Comparison of ENCODE assay signal across 7 cellular contexts in the genomic region with DNA sequence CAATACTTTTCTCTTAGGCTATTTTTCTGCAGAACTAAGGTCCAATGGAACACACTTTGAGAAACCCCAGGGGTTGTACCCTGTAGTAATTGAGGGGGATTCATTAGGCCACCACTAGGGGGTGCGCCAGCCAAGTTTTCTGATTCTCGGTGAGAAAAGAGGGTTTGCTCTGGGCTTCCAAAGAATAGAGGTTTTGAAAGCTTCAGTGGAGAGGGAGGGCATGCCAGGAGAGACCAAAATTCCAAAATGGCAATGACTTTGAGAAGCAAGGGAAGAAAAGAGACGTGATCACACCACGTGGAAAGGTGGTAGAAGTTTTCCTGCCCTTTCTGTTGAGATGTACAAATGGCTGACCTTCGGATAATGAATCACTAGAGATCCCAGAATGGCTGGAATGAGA.
DNase-seq lines count a peak whose midpoint lies in the region; TF ChIP-seq lines count a peak whose summit lies in the region.

No MANE protein-coding gene starts in this region.

- no peaks in the 10 kb centered on the region for H3F3A ChIP-seq in MM.1S (ENCODE audit: insufficient read depth, low read length)

- H3K4me3 ChIP-seq in GM12864 (ENCODE audit: low read depth, low read length), result no peak overlapping the region
- no peak overlapping the region for H3K4me3 ChIP-seq in H7 (ENCODE audit: insufficient read depth, low read depth, low read length)
- H3K4me3 ChIP-seq in MM.1S (ENCODE audit: low read length), result no peak overlapping the region
- no peak overlapping the region for H3K4me3 ChIP-seq in SK-N-MC

- H3K9me3 ChIP-seq in MM.1S (replicated peaks; ENCODE audit: insufficient read depth, low read length) (no peaks in the 10 kb centered on the region), SK-N-MC (ENCODE audit: low read depth, low read length) (no peaks in the 10 kb centered on the region)

- H4K20me1 ChIP-seq in MM.1S (ENCODE audit: insufficient read depth, low read length), result no peaks in the 10 kb centered on the region

- no peaks in the 10 kb centered on the region for H3K9me2 ChIP-seq in MM.1S (replicated peaks; ENCODE audit: insufficient read depth, low read length)

- TF ChIP-seq CTCF in GM12864 (IDR thresholded peaks at IDR 0.05; ENCODE audit: low read depth, low read length, missing control alignments), result peak; percentile 87
- TF ChIP-seq CTCF in MM.1S (IDR thresholded peaks at IDR 0.05; ENCODE audit: low read length), result peak; percentile 99

- H3K4me2 ChIP-seq in MM.1S (ENCODE audit: low read depth, low read length), result no peak overlapping the region

- H2AFZ ChIP-seq in MM.1S (ENCODE audit: low read length), result no peak overlapping the region

- H3K9ac ChIP-seq in MM.1S (ENCODE audit: low read length) (no peak overlapping the region), SK-N-MC (ENCODE audit: insufficient read length) (no peak overlapping the region)

- no peaks in the 10 kb centered on the region for H3K4me1 ChIP-seq in MM.1S (ENCODE audit: low read length)

- no peaks in the 10 kb centered on the region for H3K27me3 ChIP-seq in H7 (ENCODE audit: control insufficient read depth, insufficient read depth, low read length)
- H3K27me3 ChIP-seq in MM.1S (replicated peaks; ENCODE audit: insufficient read depth, low read length), result no peaks in the 10 kb centered on the region

- H3K27ac ChIP-seq in MM.1S (ENCODE audit: low read length) (no peak overlapping the region), SK-N-MC (no peak overlapping the region)

- H3K36me3 ChIP-seq in H7 (replicated peaks; ENCODE audit: control insufficient read depth, insufficient read depth, low read length) (no peaks in the 10 kb centered on the region), MM.1S (replicated peaks; ENCODE audit: insufficient read depth, low read length) (no peaks in the 10 kb centered on the region), SK-N-MC (ENCODE audit: insufficient read depth, low read length) (no peaks in the 10 kb centered on the region)

- DNase-seq in GM12864 (ENCODE audit: low read depth), result peak; percentile 3
- peak; percentile 85 for DNase-seq in H7
- DNase-seq in MM.1S, result peak; percentile 68
- peak; percentile 5 for DNase-seq in SK-N-MC (ENCODE audit: low read depth, low spot score)
- DNase-seq in amniotic stem cell (lab: John Stamatoyannopoulos, UW), result peak; percentile 11
- DNase-seq in hypothalamus (lab: John Stamatoyannopoulos, UW), result peak in 36 of 51 donors; percentile 2 to 75 (median 42)
- DNase-seq in stimulated activated CD4-positive, alpha-beta T cell treated with anti-CD3 and anti-CD28 coated beads, Interleukin-15, amount 100 ng/mL, for 24 hours, result peak; percentile 76

- no peaks in the 10 kb centered on the region for H3K79me2 ChIP-seq in MM.1S (ENCODE audit: low read length)

Comparison
In these comparisons a context has a peak if more than half of its experiments do, and no peak if none do; other contexts are left out.
1. DNase-seq: peak in every context shown above with its lines; median percentile 85 in H7; 76 in stimulated activated CD4-positive, alpha-beta T cell treated with anti-CD3 and anti-CD28 coated beads, Interleukin-15, amount 100 ng/mL, for 24 hours; 68 in MM.1S; 42 in hypothalamus; 11 in amniotic stem cell; 5 in SK-N-MC; 3 in GM12864.